ENCODE assay signal across 16 cellular contexts in genomic region chr11:42967653-42968052, GRCh38.
"Had no signal": no experiment of that assay in that cellular context is flagged by ENCODE, and none has a peak within 500 bp of the region (broad histone marks: within the 10 kb centered on the region; RNA-seq: fewer than 3 reads in every experiment).

No MANE protein-coding gene starts in this region.

- DNase-seq: dermis blood vessel endothelial cell; esophagus squamous epithelium; foreskin fibroblast; glutamatergic neuron; left lung; lower lobe of right lung; natural killer cell; nucleus accumbens; ovary; sigmoid colon; stimulated activated CD4-positive, alpha-beta T cell treated with anti-CD3 and anti-CD28 coated beads, Interleukin-2, amount 100 ng/mL, for 24 hours; stimulated activated naive CD4-positive, alpha-beta T cell; stomach; substantia nigra; transverse colon had no signal

- ATAC-seq: gastroesophageal sphincter, left lung, lower lobe of right lung, natural killer cell had no signal
